In the genomic region with DNA sequence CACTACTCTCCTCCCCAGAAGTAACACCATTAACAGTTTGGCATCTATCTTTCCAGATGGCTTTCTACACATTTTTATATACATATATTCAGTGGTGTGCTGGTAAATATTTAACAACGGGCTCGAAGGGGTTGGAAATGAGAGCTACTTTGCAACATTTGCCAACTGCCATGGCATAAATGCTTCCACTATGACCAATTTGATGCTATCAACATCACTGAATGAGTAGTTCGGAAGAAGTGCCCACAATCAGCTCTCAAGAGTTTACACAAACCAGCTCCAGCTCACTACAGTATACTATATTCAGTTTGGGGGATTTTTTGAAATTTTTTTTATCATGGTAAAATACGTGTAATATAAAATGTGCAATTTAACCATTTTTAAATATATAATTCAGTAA, we compare ENCODE assay signal across 1 cellular context.
TF ChIP-seq lines count a peak whose summit lies in the region.

No MANE protein-coding gene starts in this region.

TF ChIP-seq in IMR-90, 13 proteins besides CTCF, POLR2A, EP300 and RAD21:
- TF ChIP-seq MAFK (IDR thresholded peaks at IDR 0.05; ENCODE audit: low read depth, low read length) (no peak), CEBPB (IDR thresholded peaks at IDR 0.05; ENCODE audit: low read depth, low read length) (no peak), CHD1 (IDR thresholded peaks at IDR 0.05; ENCODE audit: low read depth, low read length) (no peak), MAZ (IDR thresholded peaks at IDR 0.05; ENCODE audit: borderline replicate concordance, low read depth, low read length) (no peak), RFX5 (IDR thresholded peaks at IDR 0.05; ENCODE audit: low read depth, low read length) (no peak), FOS (IDR thresholded peaks at IDR 0.05; ENCODE audit: low read depth, low read length) (no peak), RCOR1 (IDR thresholded peaks at IDR 0.05; ENCODE audit: insufficient replicate concordance, low read length) (no peak)
- TF ChIP-seq, protein P1, sequence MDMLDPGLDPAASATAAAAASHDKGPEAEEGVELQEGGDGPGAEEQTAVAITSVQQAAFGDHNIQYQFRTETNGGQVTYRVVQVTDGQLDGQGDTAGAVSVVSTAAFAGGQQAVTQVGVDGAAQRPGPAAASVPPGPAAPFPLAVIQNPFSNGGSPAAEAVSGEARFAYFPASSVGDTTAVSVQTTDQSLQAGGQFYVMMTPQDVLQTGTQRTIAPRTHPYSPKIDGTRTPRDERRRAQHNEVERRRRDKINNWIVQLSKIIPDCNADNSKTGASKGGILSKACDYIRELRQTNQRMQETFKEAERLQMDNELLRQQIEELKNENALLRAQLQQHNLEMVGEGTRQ (IDR thresholded peaks at IDR 0.05; ENCODE audit: low read depth, low read length), result no peak
